In genomic region chr12:47098099-47098498, GRCh38 we compare ENCODE assay signal across 11 cellular contexts.
"Had no signal": no experiment of that assay in that cellular context is flagged by ENCODE, and none has a peak within 500 bp of the region (broad histone marks: within the 10 kb centered on the region; RNA-seq: fewer than 3 reads in every experiment).

No MANE protein-coding gene starts in this region.

- H3K9me3 ChIP-seq: heart left ventricle, lower lobe of right lung, tibial nerve had no signal

- H3K36me3 ChIP-seq: heart left ventricle, lower lobe of right lung, tibial nerve had no signal

- H3K27me3 ChIP-seq: heart left ventricle, tibial nerve had no signal

- ATAC-seq: effector memory CD8-positive, alpha-beta T cell; heart left ventricle; lower lobe of right lung; stimulated activated effector memory CD8-positive, alpha-beta T cell treated with anti-CD3 and anti-CD28 coated beads, Interleukin-12 subunit alpha, Interleukin-12 subunit beta, amount 100 ng/mL, for 72 hours had no signal

- DNase-seq: activated CD4-positive, alpha-beta T cell treated with anti-CD3 and anti-CD28 coated beads, Interleukin-2, amount 10 ng/mL, durations not matched to agents 7 days and 5 days; activated CD4-positive, CD25-positive, alpha-beta regulatory T cell; activated CD8-positive, alpha-beta memory T cell treated with anti-CD3 and anti-CD28 coated beads for 24 hours; activated naive CD8-positive, alpha-beta T cell treated with anti-CD3 and anti-CD28 coated beads for 36 hours; dermis blood vessel endothelial cell; effector memory CD8-positive, alpha-beta T cell; heart left ventricle; immature natural killer cell; lower lobe of right lung had no signal

- H3K4me3 ChIP-seq: heart left ventricle, lower lobe of right lung, tibial nerve had no signal

- H3K27ac ChIP-seq: lower lobe of right lung, tibial nerve had no signal
